ENCODE assay signal across 8 cellular contexts in the genomic region with DNA sequence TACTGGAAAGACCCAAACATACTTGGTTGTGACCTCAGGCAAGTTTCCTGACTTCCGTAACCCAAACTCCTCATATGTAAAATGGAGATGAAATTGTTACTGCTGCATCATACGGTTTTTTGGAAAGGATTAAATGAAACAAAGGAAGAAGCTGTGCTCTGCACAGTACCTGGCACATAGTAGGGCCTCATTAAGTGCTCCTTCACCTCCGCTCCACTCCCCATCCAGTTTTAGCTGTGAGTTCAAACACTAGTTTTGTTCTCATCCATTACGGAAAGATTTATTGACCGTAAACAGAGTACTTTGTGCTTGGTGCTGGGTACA. TPM values are rescaled to one million over a fixed set of nuclear protein-coding genes. Genes with fewer than 3 reads are reported as not detected.
A peak's percentile ranks its signal among the peaks of the same experiment; 100 is the strongest.
DNase-seq lines count a peak whose midpoint lies in the region; ATAC-seq and TF ChIP-seq lines count a peak whose summit lies in the region.

No MANE protein-coding gene starts in this region.

- peaks cover 4% of the 10 kb centered on the region for H3K36me3 ChIP-seq in BE2C
- H3K36me3 ChIP-seq in tibial nerve, result peaks cover 0 to 9% (median 0%) of the 10 kb centered on the region in 3 donors

- H3K4me3 ChIP-seq in BE2C (ENCODE audit: low read depth, low read length), result peak overlapping the region; percentile 98
- H3K4me3 ChIP-seq in tibial nerve, result peak overlapping the region; percentile 58 to 90 (median 81)

- ATAC-seq in HG02840 (IDR thresholded peaks at IDR 0.05; ENCODE audit: low FRiP score, unreplicated experiment), result peak; percentile 2
- peak; percentile 53 for ATAC-seq in left colon

- TF ChIP-seq EP300 in tibial nerve (IDR thresholded peaks at IDR 0.05), result no peak

- no peak for DNase-seq in BE2C
- DNase-seq in left colon, result no peak
- DNase-seq in tibial nerve (ENCODE audit: low spot score in 2 of 2), result no peak
- DNase-seq in AG08395 (ENCODE audit: low spot score), result no peak
- no peak for DNase-seq in DMS79 treated with DMSO at 0.1 percent for 48 hours (lab: John Stamatoyannopoulos, UW)
- DNase-seq in HPDE6-E6E7 (ENCODE audit: extremely low spot score), result no peak

- H3K27me3 ChIP-seq in BE2C (no peaks in the 10 kb centered on the region), tibial nerve (no peaks in the 10 kb centered on the region)

- intact Hi-C loops in left colon (cut with DNase I, micrococcal nuclease), result no loop called here

- H3K9me3 ChIP-seq in BE2C, result no peaks in the 10 kb centered on the region
- H3K9me3 ChIP-seq in tibial nerve, result no peaks in the 10 kb centered on the region

- TF ChIP-seq CTCF in BE2C (IDR thresholded peaks at IDR 0.05; ENCODE audit: low read depth, low read length), result no peak
- peak in 2 of 5 experiments; percentile 3 to 4 for TF ChIP-seq CTCF in tibial nerve (IDR thresholded peaks at IDR 0.05)

- H3K27ac ChIP-seq in angular gyrus (ENCODE audit: low read depth, low read length), result peak overlapping the region; percentile 88
- H3K27ac ChIP-seq in tibial nerve, result peak overlapping the region; percentile 79 to 97 (median 92)

- no peak for TF ChIP-seq POLR2A in tibial nerve (IDR thresholded peaks at IDR 0.05)

- WGBS in tibial nerve, 2 donors, result 15 to 17% methylated on average over 5 of the region's 5 CpGs

- H3K4me1 ChIP-seq in BE2C, result peaks cover 5% of the 10 kb centered on the region; the same call in 1 of the 2 replicates
- H3K4me1 ChIP-seq in tibial nerve, result peaks cover 4 to 50% (median 15%) of the 10 kb centered on the region in 4 donors

RNA-seq across cellular contexts. Expression of gene ICE2, which starts 0.4 kb away (rescaled TPM):
- 48.5 TPM for polyA plus RNA-seq in BE2C (2012; ENCODE audit: insufficient read depth, insufficient read length, low read depth)
- total RNA-seq in left colon (10 to 100 TPM; 29.2 to 31.7 TPM), tibial nerve (10 to 100 TPM; 23.9 to 44.1 (median 26.0) TPM)
